Comparison of ENCODE assay signal across 26 cellular contexts in genomic region chr2:98880266-98881152, GRCh38. TPM values are rescaled to one million over a fixed set of nuclear protein-coding genes. Genes with fewer than 3 reads are reported as not detected.
A peak's percentile ranks its signal among the peaks of the same experiment; 100 is the strongest.
DNase-seq lines count a peak whose midpoint lies in the region; ATAC-seq, FAIRE-seq and TF ChIP-seq lines count a peak whose summit lies in the region.
"Had no signal": no experiment of that assay in that cellular context is flagged by ENCODE, and none has a peak within 500 bp of the region (broad histone marks: within the 10 kb centered on the region; RNA-seq: fewer than 3 reads in every experiment).

No MANE protein-coding gene starts in this region.

- intact Hi-C loops in GM12878 (cut with micrococcal nuclease; ENCODE audit: unreplicated experiment), result no loop called here
- intact Hi-C loops in CD8-positive, alpha-beta T cell (cut with DNase I, micrococcal nuclease), result no loop called here

- no peaks in the 10 kb centered on the region for H3K79me2 ChIP-seq in GM12878 (ENCODE audit: control insufficient read depth, insufficient read depth, low read length)

- SMC1A ChIA-PET in GM12878 (lab: Charles Lee; ENCODE audit: uncharacterized antibody, unreplicated experiment), result interaction anchor here (1.3 to 1.6 kb wide), 2 partner anchors 186 to 231 kb away, joined by 3 to 4 read pairs; no protein-coding TSS in a partner anchor

- H3K4me2 ChIP-seq in GM12878 (ENCODE audit: control insufficient read depth, insufficient read depth), result no peak overlapping the region

- H4K20me1 ChIP-seq in GM12878 (ENCODE audit: control insufficient read depth, insufficient read depth), result no peaks in the 10 kb centered on the region

- no peak for TF ChIP-seq RAD21 in GM12878 (IDR thresholded peaks at IDR 0.05; ENCODE audit: insufficient read depth, low read depth, low read length)

- in situ Hi-C loops in GM12878 (cut with MboI), result no loop called here

- TF ChIP-seq EP300 in GM12878 (IDR thresholded peaks at IDR 0.05; ENCODE audit: borderline replicate concordance in 1 of 2, control insufficient read depth in 1 of 2, low read depth in 2 of 2, low read length in 2 of 2), result no peak

- H3K4me1 Mint-ChIP-seq in osteocyte (ENCODE audit: unreplicated experiment), result peaks cover 4% of the 10 kb centered on the region
- H3K4me1 Mint-ChIP-seq in CD8-positive, alpha-beta T cell (ENCODE audit: low read depth), result no peaks in the 10 kb centered on the region
- H3K4me1 Mint-ChIP-seq: activated naive CD4-positive, alpha-beta T cell treated with anti-CD3 and anti-CD28 coated beads, Interleukin-2, amount 50 U/mL, for 24 hours had no signal

- no peaks in the 10 kb centered on the region for H3K27me3 Mint-ChIP-seq in osteocyte (ENCODE audit: unreplicated experiment)
- H3K27me3 Mint-ChIP-seq in CD8-positive, alpha-beta T cell (ENCODE audit: low read depth), result peaks cover 4% of the 10 kb centered on the region
- H3K27me3 Mint-ChIP-seq: activated naive CD4-positive, alpha-beta T cell treated with anti-CD3 and anti-CD28 coated beads, Interleukin-2, amount 50 U/mL, for 24 hours had no signal

- WGBS in GM12878 (ENCODE audit: insufficient coverage, insufficient replicate concordance, low lambda C conversion rate, missing lambda C conversion rate), result 47% methylated on average over 20 of the region's 20 CpGs

- H3K9me3 Mint-ChIP-seq in osteocyte (ENCODE audit: unreplicated experiment), result no peaks in the 10 kb centered on the region
- peaks cover 4% of the 10 kb centered on the region for H3K9me3 Mint-ChIP-seq in CD8-positive, alpha-beta T cell

- no peak overlapping the region for H3K4me3 ChIP-seq in GM12878
- H3K4me3 ChIP-seq in CD8-positive, alpha-beta T cell (ENCODE audit: low read depth, low read length), result no peak overlapping the region
- H3K4me3 ChIP-seq: dorsolateral prefrontal cortex, MG63 had no signal

- DNase-seq in NCI-H82 (lab: John Stamatoyannopoulos, UW), result peak; percentile 63
- no peak for DNase-seq in NCI-H82 treated with DMSO at 0.1 percent for 48 hours (lab: John Stamatoyannopoulos, UW; ENCODE audit: unreplicated experiment)
- peak; percentile 56 for DNase-seq in HuH-7 (ENCODE audit: low spot score)
- no peak for DNase-seq in GM12878 (ENCODE audit: low read depth, low spot score)
- DNase-seq in osteocyte (ENCODE audit: extremely low spot score, unreplicated experiment), result peak; percentile 80
- DNase-seq in stimulated activated CD4-positive, alpha-beta T cell treated with anti-CD3 and anti-CD28 coated beads, Interleukin-1b, Interleukin-23, amount 100 ng/mL, for 48 hours, result no peak
- no peak for DNase-seq in CD8-positive, alpha-beta T cell
- DNase-seq: anterior cingulate cortex; Calu3; dorsolateral prefrontal cortex; foreskin melanocyte; IMR-90; MG63; NCI-H1417 treated with DMSO at 0.1 percent for 48 hours; NCI-H2171; NCI-H526; stimulated activated CD4-positive, alpha-beta T cell treated with anti-CD3 and anti-CD28 coated beads, Interleukin-4, amount 100 ng/mL, for 4 hours; T1000 had no signal

- POLR2A ChIA-PET in GM12878 (lab: Charles Lee), result no interaction called here
- POLR2A ChIA-PET in CD8-positive, alpha-beta T cell (lab: Charles Lee), result no interaction called here

- H3K4me3 Mint-ChIP-seq in osteocyte (ENCODE audit: unreplicated experiment), result no peak overlapping the region
- H3K4me3 Mint-ChIP-seq in CD8-positive, alpha-beta T cell, result no peak overlapping the region
- H3K4me3 Mint-ChIP-seq: activated naive CD4-positive, alpha-beta T cell treated with anti-CD3 and anti-CD28 coated beads, Interleukin-2, amount 50 U/mL, for 24 hours; central memory CD8-positive, alpha-beta T cell; stimulated activated naive CD8-positive, alpha-beta T cell treated with anti-CD3 and anti-CD28 coated beads, Interleukin-15, Interleukin-2, amounts not matched to agents 100 ng/mL and 50 ng/mL, for 24 hours had no signal

- CTCF ChIA-PET in GM12878 (lab: Yijun Ruan, JAX), result no interaction called here
- CTCF ChIA-PET in CD8-positive, alpha-beta T cell (lab: Charles Lee), result no interaction called here

- H3K4me1 ChIP-seq in GM12878 (ENCODE audit: control insufficient read depth, insufficient read depth, low read length), result no peaks in the 10 kb centered on the region
- no peaks in the 10 kb centered on the region for H3K4me1 ChIP-seq in CD8-positive, alpha-beta T cell (ENCODE audit: insufficient read depth, low read length)

- TF ChIP-seq POLR2A in GM12878 (IDR thresholded peaks at IDR 0.05; ENCODE audit: low read depth, low read length), result no peak

- H3K36me3 Mint-ChIP-seq in osteocyte (ENCODE audit: unreplicated experiment), result no peaks in the 10 kb centered on the region
- peaks cover 3% of the 10 kb centered on the region for H3K36me3 Mint-ChIP-seq in CD8-positive, alpha-beta T cell
- H3K36me3 Mint-ChIP-seq: activated naive CD4-positive, alpha-beta T cell treated with anti-CD3 and anti-CD28 coated beads, Interleukin-2, amount 50 U/mL, for 24 hours had no signal

- TF ChIP-seq CTCF in GM12878 (IDR thresholded peaks at IDR 0.05 in 2 of 3, conservative IDR thresholded peaks at IDR 0.05 in 1 of 3; ENCODE audit: control insufficient read depth in 2 of 3, extremely low read depth in 1 of 3, insufficient read depth in 1 of 3, low read depth in 3 of 3, low read length in 3 of 3) (no peak), osteocyte (IDR thresholded peaks at IDR 0.05) (no peak)
- TF ChIP-seq CTCF in CD8-positive, alpha-beta T cell (IDR thresholded peaks at IDR 0.05), result no peak

- no peak overlapping the region for H3K9ac ChIP-seq in GM12878 (ENCODE audit: control insufficient read depth, insufficient read depth, low read length)

- no peak for FAIRE-seq in GM12878 (lab: Jason Lieb, UNC)
- FAIRE-seq: H54, keratinocyte had no signal

- RAD21 ChIA-PET in GM12878 (lab: Charles Lee; ENCODE audit: unreplicated experiment), result no interaction called here

- ATAC-seq in GM12878, result peak; percentile 36; the same call in 1 of the 3 replicates
- ATAC-seq in CD8-positive, alpha-beta T cell, result no peak
- ATAC-seq in GM19397 (IDR thresholded peaks at IDR 0.05; ENCODE audit: unreplicated experiment), result no peak
- ATAC-seq: Right ventricle myocardium inferior had no signal

- H3K27ac ChIP-seq in GM12878 (ENCODE audit: control insufficient read depth, insufficient read depth), result no peak overlapping the region
- no peak overlapping the region for H3K27ac ChIP-seq in CD8-positive, alpha-beta T cell (ENCODE audit: low read depth, low read length)

- no TSS peak for BruUV-seq in GM12878 (replicated peaks; lab: Mats Ljungman, UMichigan)

- H2AFZ ChIP-seq in GM12878 (ENCODE audit: control insufficient read depth, low read depth, low read length), result no peak overlapping the region

- H3K9me3 ChIP-seq in GM12878 (replicated peaks; ENCODE audit: control insufficient read depth, insufficient read depth, low read length), result no peaks in the 10 kb centered on the region
- H3K9me3 ChIP-seq in CD8-positive, alpha-beta T cell (ENCODE audit: low read length), result no peaks in the 10 kb centered on the region
- H3K9me3 ChIP-seq: MG63 had no signal

- no peaks in the 10 kb centered on the region; a peak in 1 of 4 replicates for H3K27me3 ChIP-seq in GM12878 (replicated peaks in 1 of 2; ENCODE audit: control insufficient read depth in 2 of 2, insufficient read depth in 2 of 2, low read length in 1 of 2)
- no peaks in the 10 kb centered on the region for H3K27me3 ChIP-seq in CD8-positive, alpha-beta T cell (ENCODE audit: insufficient read depth, low read length)
- H3K27me3 ChIP-seq: dorsolateral prefrontal cortex, MG63 had no signal

- no peak overlapping the region for H3K27ac Mint-ChIP-seq in osteocyte (ENCODE audit: unreplicated experiment)
- H3K27ac Mint-ChIP-seq in CD8-positive, alpha-beta T cell, result no peak overlapping the region
- H3K27ac Mint-ChIP-seq: activated naive CD4-positive, alpha-beta T cell treated with anti-CD3 and anti-CD28 coated beads, Interleukin-2, amount 50 U/mL, for 24 hours; stimulated activated naive CD8-positive, alpha-beta T cell treated with anti-CD3 and anti-CD28 coated beads, Interleukin-15, Interleukin-2, amounts not matched to agents 100 ng/mL and 50 ng/mL, for 24 hours had no signal

- no peaks in the 10 kb centered on the region for H3K36me3 ChIP-seq in GM12878 (ENCODE audit: control insufficient read depth in 2 of 2, insufficient read depth in 2 of 2, low read length in 1 of 2)
- H3K36me3 ChIP-seq in CD8-positive, alpha-beta T cell (ENCODE audit: insufficient read depth, low read length), result no peaks in the 10 kb centered on the region
- H3K36me3 ChIP-seq: MG63 had no signal

TF ChIP-seq in GM12878, 131 proteins besides CTCF, POLR2A, EP300 and RAD21 (continues in another document):
- TF ChIP-seq LARP7 (IDR thresholded peaks at IDR 0.05) (no peak), POU2F2 (IDR thresholded peaks at IDR 0.05; ENCODE audit: borderline replicate concordance, low read depth, low read length) (no peak), WRNIP1 (IDR thresholded peaks at IDR 0.05; ENCODE audit: borderline replicate concordance, low read depth, low read length) (no peak), MYC (IDR thresholded peaks at IDR 0.05; ENCODE audit: insufficient read depth, insufficient read length, insufficient replicate concordance, low read length, severe bottlenecking) (no peak)

RNA-seq across cellular contexts. Expression of gene CRACDL, which starts 55.5 kb away (rescaled TPM):
- not detected in 2 replicates for total RNA-seq in GM12878 (2013; cell fraction: nucleolus; rRNA removed)
- 0.33 and 0.34 TPM in 2 replicates for total RNA-seq in GM12878 (2014; rRNA removed)
- total RNA-seq in GM12878 (2014; rRNA removed; fragmentation: Illumina TruSeq; extraction: Trizol), result 0.13 and 0.41 TPM in 2 replicates
- total RNA-seq in GM12878 (2021), result 0.48 and 0.72 TPM in 2 replicates
- not detected for polyA plus RNA-seq in GM12878 (2011; ENCODE audit: low read depth)
- polyA plus RNA-seq in GM12878 (2011; rRNA removed), result 0.03 and 0.13 TPM in 2 replicates
- 0.05 and 0.09 TPM in 2 replicates for polyA plus RNA-seq in GM12878 (2011; cell fraction: cytosol; rRNA removed)
- polyA plus RNA-seq in GM12878 (2011; cell fraction: nucleus; rRNA removed), result 0.12 and 0.16 TPM in 2 replicates
- not detected in 2 replicates for polyA plus RNA-seq in GM12878 (2012)
- 0.21 and 0.22 TPM in 2 replicates for polyA plus RNA-seq in GM12878 (2014; fragmentation: Illumina TruSeq; extraction: Trizol)
- under 1 TPM; 0.04 to 0.08 TPM for polyA plus RNA-seq in GM12878 (2014; fragmentation: Nextera tagmentation; extraction: Ambion mirVana)
- polyA plus RNA-seq in GM12878 (2014; rRNA removed), result 0.49 and 0.55 TPM in 2 replicates
- under 1 TPM; 0.12 to 0.14 TPM for polyA plus RNA-seq in GM12878 (2016; fragmentation: Nextera tagmentation; extraction: Ambion mirVana)
- 0.05 TPM in 1 of 2 replicates, not detected in the other for polyA minus RNA-seq in GM12878 (2011; rRNA and poly(A)+ RNA removed)
- not detected in 2 replicates for polyA minus RNA-seq in GM12878 (2011; cell fraction: cytosol; rRNA and poly(A)+ RNA removed)
- 0.36 TPM in 1 of 2 replicates, not detected in the other for polyA minus RNA-seq in GM12878 (2011; cell fraction: nucleus; rRNA and poly(A)+ RNA removed)
- total RNA-seq in osteocyte, result 0.57 and 1.3 TPM in 2 replicates
- under 1 TPM; 0.75 to 0.84 TPM for total RNA-seq in CD8-positive, alpha-beta T cell
- total RNA-seq: IMR-90 had no signal
- polyA plus RNA-seq: BJ, IMR-90 had no signal

Comparison
In these comparisons a context has a peak if more than half of its experiments do, and no peak if none do; other contexts are left out.
1. DNase-seq: peak in NCI-H82 (single experiment), HuH-7 (single experiment) and osteocyte (single experiment); none in NCI-H82 treated with DMSO at 0.1 percent for 48 hours (single experiment), GM12878 (single experiment), stimulated activated CD4-positive, alpha-beta T cell treated with anti-CD3 and anti-CD28 coated beads, Interleukin-1b, Interleukin-23, amount 100 ng/mL, for 48 hours (single experiment) and CD8-positive, alpha-beta T cell (0 of 7).